In the genomic region with DNA sequence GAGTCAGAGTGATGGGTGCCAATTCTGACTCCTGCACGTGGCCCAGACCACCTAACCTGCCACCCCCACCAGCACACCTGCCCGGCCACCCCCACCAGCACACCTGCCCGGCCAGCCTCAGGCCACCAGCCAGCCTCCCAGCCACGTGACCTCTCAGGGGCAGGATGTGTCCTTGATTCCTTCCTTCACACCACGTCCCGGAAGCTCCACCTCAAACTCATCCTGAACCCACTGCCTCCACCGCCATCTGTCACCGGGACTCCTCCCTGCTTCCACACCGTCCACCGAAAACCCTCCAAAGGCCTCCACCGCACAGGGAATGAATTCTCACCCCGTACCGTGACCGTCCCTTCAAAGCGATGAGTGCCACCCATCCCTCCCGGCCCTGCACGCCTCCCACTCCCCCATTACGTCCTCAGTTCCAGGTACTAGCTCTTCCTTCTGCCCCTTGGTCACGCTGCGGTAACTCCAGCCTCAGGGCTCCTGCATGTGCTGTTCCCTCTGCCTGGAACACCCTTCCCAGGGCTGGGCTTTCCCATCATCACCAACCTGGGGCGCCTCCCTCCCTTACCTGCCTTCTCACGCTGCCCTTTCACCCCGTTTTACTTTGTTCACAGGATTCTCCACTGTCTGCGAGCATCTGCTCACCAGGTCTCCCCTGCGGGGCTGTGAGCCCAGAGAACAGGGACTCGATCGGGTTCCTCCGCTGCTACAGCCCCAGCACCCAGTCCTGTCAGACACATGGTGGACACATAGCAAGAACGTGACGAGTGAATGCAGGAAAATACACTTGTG, we compare ENCODE assay signal across 13 cellular contexts.
DNase-seq lines count a peak whose midpoint lies in the region; ATAC-seq, FAIRE-seq and TF ChIP-seq lines count a peak whose summit lies in the region.
"Had no signal": no experiment of that assay in that cellular context is flagged by ENCODE, and none has a peak within 500 bp of the region (broad histone marks: within the 10 kb centered on the region; RNA-seq: fewer than 3 reads in every experiment).

No MANE protein-coding gene starts in this region.

- peak overlapping the region; percentile 33 for H2AK9ac ChIP-seq in IMR-90 (replicated peaks; ENCODE audit: low read depth, low read length, poor library complexity)

- no peaks in the 10 kb centered on the region; the same call in none of the 2 replicates for H3K27me3 Mint-ChIP-seq in H9 (ENCODE audit: low read depth)

- H3K14ac ChIP-seq in H9 (ENCODE audit: insufficient read depth, low read length): no peak overlapping the region
- no peak overlapping the region for H3K14ac ChIP-seq in IMR-90 (replicated peaks; ENCODE audit: low read depth, low read length)

- H2AFZ ChIP-seq in H9 (ENCODE audit: low read length) (no peak overlapping the region), IMR-90 (replicated peaks; ENCODE audit: low read length, poor library complexity) (no peak overlapping the region), HepG2 (ENCODE audit: low read length) (no peak overlapping the region)

- H2BK5ac ChIP-seq in H9 (ENCODE audit: insufficient read length, low read length) (no peak overlapping the region), IMR-90 (ENCODE audit: low read depth, low read length, poor library complexity, severe bottlenecking) (no peak overlapping the region)

- CTCF ChIA-PET in IMR-90 (lab: Yijun Ruan, JAX): no interaction called here
- CTCF ChIA-PET in HepG2 (lab: Yijun Ruan, JAX; ENCODE audit: low intra/inter-chr PET ratio, low total read pairs): interaction anchor here (1.9 kb wide), 1 partner anchor 95 kb away, joined by 28 read pairs; no protein-coding TSS in a partner anchor

- H4K20me1 ChIP-seq in H9 (ENCODE audit: control insufficient read depth, insufficient read depth, insufficient read length): no peaks in the 10 kb centered on the region
- H4K20me1 ChIP-seq in IMR-90 (ENCODE audit: insufficient read depth, low read length): no peaks in the 10 kb centered on the region; the same call in 1 of the 2 replicates
- no peaks in the 10 kb centered on the region for H4K20me1 ChIP-seq in HepG2 (ENCODE audit: insufficient read depth, low read length)

- H3K9ac ChIP-seq in H9 (ENCODE audit: extremely low read depth, insufficient read length, low read length) (no peak overlapping the region), IMR-90 (ENCODE audit: low read depth, low read length) (no peak overlapping the region), HepG2 (ENCODE audit: insufficient read depth, low read depth, low read length) (no peak overlapping the region)

- peaks cover 26% of the 10 kb centered on the region; the same call in 1 of the 2 replicates for H3K9me1 ChIP-seq in IMR-90 (ENCODE audit: insufficient read depth, low read length)

- dilution Hi-C loops in IMR-90 (cut with HindIII; ENCODE audit: low sequenced_read_pairs, unreplicated experiment): no loop called here

- no peak for TF ChIP-seq EP300 in HepG2 (IDR thresholded peaks at IDR 0.05; ENCODE audit: low read depth in 2 of 2, low read length in 2 of 2)
- no peak for TF ChIP-seq EP300 in HepG2 (CRISPR knock-in tag; IDR thresholded peaks at IDR 0.05; ENCODE audit: borderline replicate concordance)

- peak; percentile 22 for DNase-seq in H9
- DNase-seq in IMR-90: no peak
- DNase-seq in HepG2 (ENCODE audit: low spot score): no peak
- peak; percentile 75 for DNase-seq in posterior vena cava (ENCODE audit: low spot score)
- DNase-seq in NOMO-1 treated with dmso at 0.1 percent for 144 hours (lab: John Stamatoyannopoulos, UW; ENCODE audit: unreplicated experiment): no peak
- DNase-seq: activated naive CD4-positive, alpha-beta T cell; DMS79 treated with DMSO at 0.1 percent for 48 hours; MM.1S; stimulated activated CD8-positive, alpha-beta memory T cell treated with anti-CD3 and anti-CD28 coated beads, Interleukin-4, amount 100 ng/mL, for 48 hours had no signal

- H3K79me1 ChIP-seq in H9 (ENCODE audit: insufficient read depth, low read depth, low read length, poor library complexity, severe bottlenecking) (no peaks in the 10 kb centered on the region), IMR-90 (ENCODE audit: low read depth in 1 of 2, low read length in 2 of 2) (peaks cover 25 to 80% of the 10 kb centered on the region in 2 experiments)

- WGBS in H9 (ENCODE audit: extremely low coverage, insufficient read length, low lambda C conversion rate): no CpG with 5 or more reads among the region's 30 CpGs
- 96% methylated on average over 21 of the region's 30 CpGs; no CpG with 5 or more reads in 1 of the 2 experiments for WGBS in IMR-90 (ENCODE audit: extremely low coverage in 2 of 2, insufficient read length in 1 of 2), 2 experiments
- WGBS in HepG2 (ENCODE audit: low lambda C conversion rate): 89% methylated on average over 26 of the region's 30 CpGs

- no peaks in the 10 kb centered on the region for H3K27me3 ChIP-seq in H9 (ENCODE audit: insufficient read depth, low read length)
- H3K27me3 ChIP-seq in IMR-90 (ENCODE audit: control insufficient read depth, insufficient read depth, low read length): no peaks in the 10 kb centered on the region
- H3K27me3 ChIP-seq in HepG2 (ENCODE audit: control insufficient read depth in 1 of 2, insufficient read depth in 2 of 2, low read length in 2 of 2): no peaks in the 10 kb centered on the region; a peak in 1 of 5 replicates

- H2BK20ac ChIP-seq in H9 (ENCODE audit: low read depth, low read length, poor library complexity, severe bottlenecking) (no peak overlapping the region), IMR-90 (ENCODE audit: low read depth, low read length) (no peak overlapping the region)

- H2BK15ac ChIP-seq in H9 (ENCODE audit: low read depth, low read length) (no peak overlapping the region), IMR-90 (ENCODE audit: low read depth, low read length) (no peak overlapping the region)

- H3K4me3 ChIP-seq in IMR-90 (ENCODE audit: insufficient read depth, low read depth, low read length): no peak overlapping the region
- H3K4me3 ChIP-seq in HepG2 (replicated peaks in 1 of 3; ENCODE audit: insufficient read depth in 1 of 3, low read depth in 2 of 3, low read length in 3 of 3): no peak overlapping the region

- POLR2A ChIA-PET in IMR-90 (lab: Charles Lee; ENCODE audit: unreplicated experiment) (no interaction called here), HepG2 (lab: Yijun Ruan, JAX) (no interaction called here)

- H4K8ac ChIP-seq in H9 (replicated peaks; ENCODE audit: insufficient read length, low read depth, low read length) (no peak overlapping the region), IMR-90 (ENCODE audit: low read depth in 2 of 2, low read length in 2 of 2) (no peak overlapping the region)

- H3K9me3 ChIP-seq in H9 (ENCODE audit: control insufficient read depth, low read depth, low read length) (no peaks in the 10 kb centered on the region), IMR-90 (ENCODE audit: control insufficient read depth, insufficient read depth, low read length) (no peaks in the 10 kb centered on the region), HepG2 (ENCODE audit: low read length) (no peaks in the 10 kb centered on the region)

- no TSS peak for BruUV-seq in IMR-90 (replicated peaks; lab: Mats Ljungman, UMichigan)
- BruUV-seq in HepG2 (replicated peaks; lab: Mats Ljungman, UMichigan): no TSS peak

- no peak overlapping the region for H3T11ph ChIP-seq in H9 (ENCODE audit: low read length)

- ATAC-seq in IMR-90 (ENCODE audit: low read depth): no peak
- ATAC-seq in HepG2: no peak
- no peak for ATAC-seq in GM21390 (IDR thresholded peaks at IDR 0.05; ENCODE audit: unreplicated experiment)
- no peak for ATAC-seq in GM21526 (IDR thresholded peaks at IDR 0.05; ENCODE audit: low FRiP score, unreplicated experiment)

- no peak for FAIRE-seq in HepG2 (lab: Jason Lieb, UNC)

- no peaks in the 10 kb centered on the region for H3K23me2 ChIP-seq in H9 (ENCODE audit: insufficient read length, low read depth, low read length, poor library complexity, severe bottlenecking)

- intact Hi-C loops in IMR-90 (cut with micrococcal nuclease) (no loop called here), HepG2 (cut with micrococcal nuclease; ENCODE audit: unreplicated experiment) (loop anchor here (10.0 kb wide), 1 partner anchor 98 kb away; no protein-coding TSS in a partner anchor), posterior vena cava (cut with DNase I) (no loop called here)

- peak overlapping the region in 1 of 3 experiments; percentile 9; a peak in 3 of 7 replicates for H3K27ac Mint-ChIP-seq in H9
- H3K27ac Mint-ChIP-seq: progenitor cell of endocrine pancreas had no signal

- no peaks in the 10 kb centered on the region; the same call in 1 of the 2 replicates for H3K36me3 ChIP-seq in IMR-90 (ENCODE audit: control insufficient read depth, insufficient read depth, low read length)
- H3K36me3 ChIP-seq in HepG2 (replicated peaks in 1 of 2; ENCODE audit: control insufficient read depth in 1 of 2, insufficient read depth in 2 of 2, low read length in 2 of 2): no peaks in the 10 kb centered on the region

- peaks cover 19 to 31% of the 10 kb centered on the region in 2 experiments for H3K4me1 Mint-ChIP-seq in H9

- H4K5ac ChIP-seq in H9 (ENCODE audit: insufficient read length, low read depth, low read length) (no peak overlapping the region), IMR-90 (ENCODE audit: low read depth, low read length) (no peak overlapping the region)

- H3K18ac ChIP-seq in H9 (ENCODE audit: insufficient read length, low read depth, low read length) (no peak overlapping the region), IMR-90 (ENCODE audit: low read depth, low read length) (no peak overlapping the region)

- TF ChIP-seq POLR2A in IMR-90 (IDR thresholded peaks at IDR 0.05; ENCODE audit: low read depth, low read length) (no peak), HepG2 (IDR thresholded peaks at IDR 0.05; ENCODE audit: insufficient read depth in 1 of 2, low read depth in 2 of 2, low read length in 2 of 2) (no peak)

- H2BK12ac ChIP-seq in H9 (ENCODE audit: insufficient read length, low read depth, low read length): no peak overlapping the region

- no peak overlapping the region for H3K56ac ChIP-seq in H9 (ENCODE audit: insufficient read length, low read depth, low read length)
- H3K56ac ChIP-seq in IMR-90 (ENCODE audit: extremely low read depth, insufficient read depth, low read length): no peak overlapping the region

- no peak for TF ChIP-seq CTCF in H9 (conservative IDR thresholded peaks at IDR 0.05)
- TF ChIP-seq CTCF in IMR-90 (conservative IDR thresholded peaks at IDR 0.05; ENCODE audit: low read depth, low read length): no peak
- TF ChIP-seq CTCF in HepG2 (CRISPR knock-in tag; IDR thresholded peaks at IDR 0.05): no peak

- H2BK120ac ChIP-seq in H9 (ENCODE audit: low read depth, low read length, poor library complexity, severe bottlenecking) (no peak overlapping the region), IMR-90 (ENCODE audit: low read depth, low read length) (no peak overlapping the region; the same call in 1 of the 2 replicates)

- in situ Hi-C loops in IMR-90 (cut with MboI; ENCODE audit: low sequenced_read_pairs) (no loop called here), HepG2 (cut with HindIII; ENCODE audit: extremely low pct_ligation_motif_present, low pct_unique_long_range_greater_than_20kb) (loop anchor here (5.0 kb wide), 1 partner anchor 95 kb away; no protein-coding TSS in a partner anchor)

- no peaks in the 10 kb centered on the region for H3K4me1 ChIP-seq in H9 (ENCODE audit: insufficient read depth, low read length)
- H3K4me1 ChIP-seq in IMR-90 (ENCODE audit: control insufficient read depth, insufficient read depth, low read length): peaks cover 38% of the 10 kb centered on the region
- H3K4me1 ChIP-seq in HepG2 (ENCODE audit: insufficient read depth, low read length): peaks cover 57% of the 10 kb centered on the region

- no peak overlapping the region for H3K23ac ChIP-seq in H9 (ENCODE audit: insufficient read length, low read depth, low read length)
- H3K23ac ChIP-seq in IMR-90 (ENCODE audit: low read depth, low read length): no peak overlapping the region

- no peak overlapping the region for H3K4ac ChIP-seq in H9 (ENCODE audit: low read depth, low read length)
- peak overlapping the region; percentile 39 for H3K4ac ChIP-seq in IMR-90 (ENCODE audit: low read depth, low read length)

- no peaks in the 10 kb centered on the region for H3K79me2 ChIP-seq in H9 (ENCODE audit: insufficient read depth, low read length)
- no peaks in the 10 kb centered on the region for H3K79me2 ChIP-seq in HepG2 (ENCODE audit: insufficient read depth, low read length)

- no peak overlapping the region for H3K4me2 ChIP-seq in H9 (ENCODE audit: insufficient read depth, insufficient read length, low read length)
- no peak overlapping the region for H3K4me2 ChIP-seq in IMR-90 (ENCODE audit: low read depth, low read length)
- H3K4me2 ChIP-seq in HepG2 (ENCODE audit: low read depth, low read length): no peak overlapping the region

- no peak overlapping the region for H2AK5ac ChIP-seq in H9 (ENCODE audit: insufficient read length, low read length)
- H2AK5ac ChIP-seq in IMR-90 (ENCODE audit: low read depth, low read length): peak overlapping the region; percentile 56

- no peaks in the 10 kb centered on the region for H3K36me3 Mint-ChIP-seq in H9 (ENCODE audit: insufficient read depth in 1 of 3, low read depth in 3 of 3)

- H4K91ac ChIP-seq in H9 (ENCODE audit: insufficient read length, low read depth, low read length) (no peak overlapping the region), IMR-90 (ENCODE audit: insufficient read depth, low read depth, low read length) (peak overlapping the region; percentile 21)

- H3K27ac ChIP-seq in H9 (ENCODE audit: insufficient read length, low read depth, low read length): no peak overlapping the region
- H3K27ac ChIP-seq in IMR-90 (ENCODE audit: insufficient read depth, low read length): no peak overlapping the region
- H3K27ac ChIP-seq in HepG2 (ENCODE audit: extremely low read length, insufficient read depth, low read length): no peak overlapping the region
- H3K27ac ChIP-seq: HL-60 had no signal

- TF ChIP-seq RAD21 in IMR-90 (IDR thresholded peaks at IDR 0.05; ENCODE audit: low read length) (no peak), HepG2 (CRISPR knock-in tag; IDR thresholded peaks at IDR 0.05) (no peak)

- H3K4me3 Mint-ChIP-seq in H9: no peak overlapping the region

- H3K9me3 Mint-ChIP-seq in H9: no peaks in the 10 kb centered on the region

Comparison
In these comparisons a context has a peak if more than half of its experiments do, and no peak if none do; other contexts are left out.
1. DNase-seq: peak in H9 (single experiment) and posterior vena cava (single experiment); none in IMR-90 (single experiment), HepG2 (single experiment) and NOMO-1 treated with dmso at 0.1 percent for 144 hours (single experiment).